In the genomic region with DNA sequence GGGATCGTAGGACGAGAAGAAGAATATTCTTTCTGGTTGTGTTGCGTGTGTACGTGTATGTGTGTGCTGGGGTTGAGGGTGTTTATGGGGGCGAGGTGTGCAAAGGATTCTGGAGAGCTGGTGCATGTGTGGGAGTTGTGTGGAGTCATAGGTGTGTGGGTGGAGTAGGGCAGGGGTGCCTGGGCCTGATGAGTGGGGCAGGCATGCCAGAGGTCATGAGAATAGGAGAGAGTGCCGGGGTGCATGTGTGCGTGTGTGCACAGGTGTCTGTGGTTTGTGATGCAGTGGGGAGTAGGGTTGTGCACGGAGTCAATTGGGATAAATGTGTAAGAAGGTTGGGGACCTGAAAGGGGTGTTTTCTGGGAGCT, we compare ENCODE assay signal across 6 cellular contexts. TPM values are rescaled to one million over a fixed set of nuclear protein-coding genes. Genes with fewer than 3 reads are reported as not detected.
DNase-seq lines count a peak whose midpoint lies in the region; ATAC-seq and TF ChIP-seq lines count a peak whose summit lies in the region.

No MANE protein-coding gene starts in this region.

- in situ Hi-C loops in KBM-7 (cut with MboI; ENCODE audit: low pct_unique_long_range_greater_than_20kb, low sequenced_read_pairs), result no loop called here

- peaks cover 10% of the 10 kb centered on the region for H3K4me1 Mint-ChIP-seq in endodermal cell

- H3K27me3 ChIP-seq in endodermal cell (ENCODE audit: control insufficient read depth, insufficient read depth, low read length, poor library complexity, severe bottlenecking), result no peaks in the 10 kb centered on the region

- H3K9me3 Mint-ChIP-seq in endodermal cell, result no peaks in the 10 kb centered on the region

- no peak for DNase-seq in SK-N-MC (ENCODE audit: low read depth, low spot score)
- DNase-seq in endodermal cell, result no peak
- DNase-seq in sciatic nerve (ENCODE audit: low spot score), result no peak
- DNase-seq in KBM-7, result no peak
- no peak for DNase-seq in SIG-M5 treated with dmso at 0.1 percent for 504 hours (lab: John Stamatoyannopoulos, UW; ENCODE audit: unreplicated experiment)

- TF ChIP-seq CTCF in endodermal cell (conservative IDR thresholded peaks at IDR 0.05), result no peak

- intact Hi-C loops in sciatic nerve (cut with DNase I), result no loop called here

- H3K27me3 Mint-ChIP-seq in endodermal cell (ENCODE audit: insufficient read depth), result peaks cover 5% of the 10 kb centered on the region

- no peaks in the 10 kb centered on the region for H3K4me1 ChIP-seq in endodermal cell (ENCODE audit: control insufficient read depth, insufficient read depth, low read length)

- H3K27ac ChIP-seq in SK-N-MC, result no peak overlapping the region
- no peak overlapping the region for H3K27ac ChIP-seq in endodermal cell (ENCODE audit: low read depth, low read length)

- no peaks in the 10 kb centered on the region for H3K9me3 ChIP-seq in SK-N-MC (ENCODE audit: low read depth, low read length)
- H3K9me3 ChIP-seq in endodermal cell (ENCODE audit: control insufficient read depth, low read length), result no peaks in the 10 kb centered on the region

- peaks cover 2% of the 10 kb centered on the region for H3K36me3 Mint-ChIP-seq in endodermal cell (ENCODE audit: low read depth)

- no peaks in the 10 kb centered on the region for H3K36me3 ChIP-seq in SK-N-MC (ENCODE audit: insufficient read depth, low read length)
- H3K36me3 ChIP-seq in endodermal cell (ENCODE audit: control insufficient read depth, insufficient read depth, low read length), result no peaks in the 10 kb centered on the region

- peak; percentile 24 for ATAC-seq in sciatic nerve
- no peak for ATAC-seq in GM21360 (IDR thresholded peaks at IDR 0.05; ENCODE audit: unreplicated experiment)

- peak overlapping the region; percentile 85 for H3K27ac Mint-ChIP-seq in endodermal cell

- peak overlapping the region; percentile 69 for H3K4me3 Mint-ChIP-seq in endodermal cell

- H3K9ac ChIP-seq in SK-N-MC (ENCODE audit: insufficient read length) (peak overlapping the region; percentile 63), endodermal cell (ENCODE audit: extremely low read depth, low read length, poor library complexity, severe bottlenecking) (peak overlapping the region; percentile 62)

- WGBS in endodermal cell (ENCODE audit: insufficient coverage in 1 of 2, insufficient read length in 1 of 2), 2 experiments, result 62 to 75% methylated on average over 8 of the region's 8 CpGs

- H3K4me3 ChIP-seq in SK-N-MC (peak overlapping the region; percentile 89), endodermal cell (ENCODE audit: low read length) (peak overlapping the region; percentile 81)

RNA-seq across cellular contexts. Expression of gene TMEM91, which starts 0.6 kb away (rescaled TPM):
- total RNA-seq in endodermal cell (10 to 100 TPM in 1 of 2 donors, 1 to 10 TPM in 1; 5.7 to 16.5 TPM), sciatic nerve (23.5 TPM)
- 8.9 TPM for polyA plus RNA-seq in endodermal cell (2013, experiment 1 of 2)
- 10.4 TPM for polyA plus RNA-seq in endodermal cell (2013, experiment 2 of 2)

RNA-seq across cellular contexts. Expression of gene B9D2, which starts 13.0 kb away (rescaled TPM):
- total RNA-seq in endodermal cell (1 to 10 TPM; 4.5 to 6.2 TPM), sciatic nerve (4.1 TPM)
- polyA plus RNA-seq in endodermal cell (2013, experiment 1 of 2), result 8.9 TPM
- polyA plus RNA-seq in endodermal cell (2013, experiment 2 of 2), result 12.0 TPM

RNA-seq across cellular contexts. Expression of gene EXOSC5, which starts 20.2 kb away (rescaled TPM):
- total RNA-seq in endodermal cell, result 10 to 100 TPM; 15.7 to 23.6 TPM
- 21.9 TPM for polyA plus RNA-seq in endodermal cell (2013, experiment 1 of 2)
- 19.8 TPM for polyA plus RNA-seq in endodermal cell (2013, experiment 2 of 2)
- 12.0 TPM for total RNA-seq in sciatic nerve

RNA-seq across cellular contexts. Expression of gene BCKDHA, which starts 20.6 kb away (rescaled TPM):
- total RNA-seq in endodermal cell (10 to 100 TPM; 18.0 to 21.6 TPM), sciatic nerve (24.2 TPM)
- 44.2 TPM for polyA plus RNA-seq in endodermal cell (2013, experiment 1 of 2)
- 36.3 TPM for polyA plus RNA-seq in endodermal cell (2013, experiment 2 of 2)

RNA-seq across cellular contexts. Expression of gene TGFB1, which starts 23.3 kb away (rescaled TPM):
- total RNA-seq in endodermal cell, result 10 to 100 TPM; 56.3 to 60.1 TPM
- 21.7 TPM for polyA plus RNA-seq in endodermal cell (2013, experiment 1 of 2)
- polyA plus RNA-seq in endodermal cell (2013, experiment 2 of 2), result 26.9 TPM
- 33.7 TPM for total RNA-seq in sciatic nerve
